ENCODE assay signal across 14 cellular contexts in the genomic region with DNA sequence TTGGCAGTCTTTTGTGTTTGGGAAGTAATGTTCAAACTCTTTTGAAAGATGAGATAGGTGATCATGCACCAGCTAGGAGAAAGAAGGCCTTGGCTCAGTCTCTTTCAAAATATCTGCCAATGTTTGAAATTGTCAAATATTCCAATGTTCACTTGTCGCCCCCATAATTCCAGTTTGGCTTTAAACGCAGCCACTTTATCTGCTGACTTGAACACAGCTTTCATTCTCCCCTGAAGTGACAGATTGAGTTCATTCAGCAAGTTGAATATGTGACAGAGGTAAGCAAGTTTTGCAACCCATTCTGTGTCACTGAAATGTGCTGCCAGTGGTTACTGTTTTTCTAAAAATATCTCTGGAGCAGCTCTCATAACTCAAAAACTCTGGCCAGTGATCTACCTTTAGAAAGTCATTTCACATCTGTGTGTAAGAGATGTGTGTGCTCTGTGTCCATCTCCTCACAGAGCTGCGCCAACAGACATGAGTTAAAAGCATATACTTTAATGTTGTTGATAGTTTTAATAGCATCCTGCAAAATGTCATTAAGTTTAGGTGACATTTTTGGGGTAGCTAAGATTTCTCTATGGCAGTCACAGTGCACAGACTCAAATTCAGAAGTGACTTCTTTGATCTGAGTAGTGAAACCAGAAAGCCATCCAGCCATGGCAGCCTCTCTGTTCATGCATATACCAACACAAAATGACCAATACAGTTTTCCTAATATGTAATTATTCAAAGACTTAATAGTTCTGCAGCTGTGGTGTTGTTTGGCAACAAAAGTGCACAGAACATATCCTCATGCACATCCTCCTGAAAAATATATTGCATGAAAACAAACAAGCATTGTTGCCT.
DNase-seq lines count a peak whose midpoint lies in the region; ATAC-seq and TF ChIP-seq lines count a peak whose summit lies in the region.
"Had no signal": no experiment of that assay in that cellular context is flagged by ENCODE, and none has a peak within 500 bp of the region (broad histone marks: within the 10 kb centered on the region; RNA-seq: fewer than 3 reads in every experiment).

No MANE protein-coding gene starts in this region.

- no peak for TF ChIP-seq CTCF in foreskin fibroblast (IDR thresholded peaks at IDR 0.05; ENCODE audit: low read depth, low read length)

- H3K4me3 ChIP-seq in MG63 (no peak overlapping the region), foreskin fibroblast (ENCODE audit: low read depth in 1 of 2, low read length in 2 of 2) (no peak overlapping the region)
- H3K4me3 ChIP-seq: adrenal gland, PC-9, prostate gland had no signal

- DNase-seq in MG63 (no peak), foreskin fibroblast (no peak)
- DNase-seq in activated CD4-positive, CD25-positive, alpha-beta regulatory T cell (lab: John Stamatoyannopoulos, UW): no peak
- DNase-seq in stimulated activated CD8-positive, alpha-beta memory T cell treated with anti-CD3 and anti-CD28 coated beads, Interleukin-4, amount 100 ng/mL, for 48 hours: no peak
- DNase-seq: activated CD4-positive, alpha-beta T cell treated with anti-CD3 and anti-CD28 coated beads, Interleukin-2, amount 50 U/mL, for 4 hours; H7; naive thymus-derived CD8-positive, alpha-beta T cell; NCI-H1694; PC-9 had no signal

- H3K36me3 ChIP-seq in MG63: no peaks in the 10 kb centered on the region
- H3K36me3 ChIP-seq: adrenal gland, prostate gland had no signal

- no peaks in the 10 kb centered on the region for H3K9me3 ChIP-seq in MG63
- H3K9me3 ChIP-seq: adrenal gland, prostate gland had no signal

- peak; percentile 53 for ATAC-seq in GM19397 (IDR thresholded peaks at IDR 0.05; ENCODE audit: unreplicated experiment)
- ATAC-seq in HG02759 (IDR thresholded peaks at IDR 0.05; ENCODE audit: unreplicated experiment): peak; percentile 59
- ATAC-seq in HG03280 (IDR thresholded peaks at IDR 0.05; ENCODE audit: unreplicated experiment): peak; percentile 58
- ATAC-seq: naive thymus-derived CD8-positive, alpha-beta T cell had no signal

- H3K27me3 ChIP-seq in MG63: no peaks in the 10 kb centered on the region
- H3K27me3 ChIP-seq: adrenal gland had no signal
